Comparison of ENCODE assay signal across 25 cellular contexts in the genomic region with DNA sequence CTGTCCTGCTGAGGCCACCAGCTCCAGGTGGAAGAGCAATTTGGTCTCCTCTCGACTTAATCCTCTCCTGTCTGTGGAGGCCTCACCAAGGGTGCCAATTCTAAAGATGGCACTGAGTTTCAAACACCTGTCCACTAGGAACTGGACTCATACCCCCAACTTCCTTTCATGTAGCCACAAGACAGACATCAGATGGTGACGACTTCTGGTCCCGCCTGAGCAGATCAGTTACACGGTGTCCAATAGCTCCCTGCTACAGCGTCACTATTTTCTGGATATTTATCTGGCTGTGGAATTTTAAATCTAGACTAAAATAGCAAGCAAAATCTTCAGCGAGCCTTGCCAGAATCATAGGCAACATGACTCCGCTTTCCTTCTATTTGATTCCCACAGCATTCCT. TPM values are rescaled to one million over a fixed set of nuclear protein-coding genes. Genes with fewer than 3 reads are reported as not detected.
"Had no signal": no experiment of that assay in that cellular context is flagged by ENCODE, and none has a peak within 500 bp of the region (broad histone marks: within the 10 kb centered on the region; RNA-seq: fewer than 3 reads in every experiment).

No MANE protein-coding gene starts in this region.

- H3K4me1 Mint-ChIP-seq: naive B cell had no signal

- H3K4me3 ChIP-seq: dorsolateral prefrontal cortex, gastrocnemius medialis, lower lobe of right lung, neural progenitor cell, right lobe of liver, smooth muscle cell, stomach, thyroid gland, vagina had no signal

- DNase-seq: dorsolateral prefrontal cortex; effector CD4-positive, alpha-beta T cell; endodermal cell; foreskin fibroblast; gastrocnemius medialis; head of caudate nucleus; left ventricle myocardium superior; lower lobe of right lung; naive B cell; right lobe of liver; stimulated activated CD4-positive, alpha-beta T cell treated with anti-CD3 and anti-CD28 coated beads, Interleukin-12 subunit alpha, Interleukin-12 subunit beta, amount 100 ng/mL, for 4 hours; stimulated activated CD4-positive, alpha-beta T cell treated with anti-CD3 and anti-CD28 coated beads, Interleukin-1b, Interleukin-23, amount 100 ng/mL, for 48 hours; stimulated activated CD4-positive, alpha-beta T cell treated with anti-CD3 and anti-CD28 coated beads, Interleukin-4, amount 100 ng/mL, for 1 hour; stimulated activated CD8-positive, alpha-beta memory T cell treated with anti-CD3 and anti-CD28 coated beads, Interleukin-4, amount 100 ng/mL, for 48 hours; stimulated activated naive CD4-positive, alpha-beta T cell treated with Interleukin-2 at 50 U/mL for 16 hours; stomach; thyroid gland; trophoblast cell had no signal

- H3K36me3 Mint-ChIP-seq: naive B cell; natural killer cell treated with Interleukin-12 subunit alpha and Interleukin-12 subunit beta and Interleukin-15 and Interleukin-18, amount 100 ng/mL, for 72 hours; neural progenitor cell had no signal

- H3K27ac Mint-ChIP-seq: endodermal cell; naive B cell; natural killer cell treated with Interleukin-12 subunit alpha and Interleukin-12 subunit beta and Interleukin-15 and Interleukin-18, amount 100 ng/mL, for 72 hours; progenitor cell of endocrine pancreas had no signal

- H3K27me3 ChIP-seq: gastrocnemius medialis, neural progenitor cell, right lobe of liver, stomach, thyroid gland, vagina had no signal

- H3K4me3 Mint-ChIP-seq: endodermal cell; naive B cell; natural killer cell treated with Interleukin-12 subunit alpha and Interleukin-12 subunit beta and Interleukin-15 and Interleukin-18, amount 100 ng/mL, for 72 hours; neural progenitor cell had no signal

- H3K36me3 ChIP-seq: gastrocnemius medialis, lower lobe of right lung, neural progenitor cell, right lobe of liver, stomach, thyroid gland, vagina had no signal

- H3K9me3 Mint-ChIP-seq: endodermal cell; natural killer cell treated with Interleukin-12 subunit alpha and Interleukin-12 subunit beta and Interleukin-15 and Interleukin-18, amount 100 ng/mL, for 72 hours; neural progenitor cell had no signal

RNA-seq across cellular contexts. Expression of a gene that starts 24.5 kb away (rescaled TPM):
- total RNA-seq: mononuclear cell; natural killer cell treated with Interleukin-12 subunit alpha and Interleukin-12 subunit beta and Interleukin-15 and Interleukin-18, amount 100 ng/mL, for 72 hours; osteoblast; smooth muscle cell had no signal
